Comparison of ENCODE assay signal across 9 cellular contexts in the genomic region with DNA sequence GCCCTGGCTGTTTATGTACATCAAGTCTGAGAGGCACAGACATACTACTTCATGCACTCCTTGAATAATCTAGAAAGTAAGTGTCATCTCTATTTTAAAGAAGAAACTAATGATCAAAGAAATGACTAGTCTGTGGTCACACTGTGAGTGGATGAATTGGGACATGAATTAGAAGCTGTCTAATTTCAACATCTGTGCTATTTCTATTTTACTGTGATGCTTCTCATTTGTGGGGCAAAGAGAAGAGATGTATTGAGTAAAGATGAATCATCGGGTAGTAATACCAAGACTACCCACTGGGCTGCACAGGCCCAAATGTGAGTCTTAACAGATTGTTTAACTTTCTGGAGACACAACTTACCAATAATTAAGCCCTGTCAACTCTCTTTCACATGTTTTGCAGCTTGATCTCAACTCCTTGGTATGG. TPM values are rescaled to one million over a fixed set of nuclear protein-coding genes. Genes with fewer than 3 reads are reported as not detected.
DNase-seq lines count a peak whose midpoint lies in the region; ATAC-seq and TF ChIP-seq lines count a peak whose summit lies in the region.
"Had no signal": no experiment of that assay in that cellular context is flagged by ENCODE, and none has a peak within 500 bp of the region (broad histone marks: within the 10 kb centered on the region; RNA-seq: fewer than 3 reads in every experiment).

No MANE protein-coding gene starts in this region.

- H3K9ac ChIP-seq in smooth muscle cell (ENCODE audit: low read depth) = no peak overlapping the region

- peaks cover 9% of the 10 kb centered on the region for H3K36me3 ChIP-seq in smooth muscle cell (ENCODE audit: low read depth)

- 92% methylated on average over 1 of the region's 1 CpG for WGBS in smooth muscle cell (ENCODE audit: low lambda C conversion rate)

- no peak overlapping the region for H3K27ac Mint-ChIP-seq in stimulated activated memory B cell treated with anti-CD40 and anti-IgM and Interleukin-4, amounts not matched to agents 10 μg/mL and 1 μg/mL and 100 μg/mL, for 72 hours
- H3K27ac Mint-ChIP-seq: activated B cell treated with CpG ODN at 0.5 μM for 24 hours had no signal

- H3K9me3 ChIP-seq in smooth muscle cell (replicated peaks; ENCODE audit: low read depth) = no peaks in the 10 kb centered on the region

- H3F3A ChIP-seq in smooth muscle cell (ENCODE audit: low read depth) = no peaks in the 10 kb centered on the region

- no peak overlapping the region for H2AFZ ChIP-seq in smooth muscle cell (ENCODE audit: low read depth)

- DNase-seq in GM12865 (ENCODE audit: low read depth) = peak; percentile 82
- DNase-seq in astrocyte of the cerebellum (ENCODE audit: low read depth) = peak; percentile 1
- DNase-seq in T-helper 9 cell = no peak
- DNase-seq in smooth muscle cell (lab: John Stamatoyannopoulos, UW; ENCODE audit: unreplicated experiment) = no peak
- DNase-seq in NCI-H510A treated with DMSO at 0.1 percent for 48 hours (lab: John Stamatoyannopoulos, UW) = no peak
- DNase-seq: activated B cell treated with CpG ODN at 0.5 μM for 24 hours had no signal

- H3K9me3 Mint-ChIP-seq in stimulated activated memory B cell treated with anti-CD40 and anti-IgM and Interleukin-4, amounts not matched to agents 10 μg/mL and 1 μg/mL and 100 μg/mL, for 72 hours = no peaks in the 10 kb centered on the region
- H3K9me3 Mint-ChIP-seq: activated B cell treated with CpG ODN at 0.5 μM for 24 hours had no signal

- H3K27ac ChIP-seq in smooth muscle cell (ENCODE audit: low read depth) = no peak overlapping the region

- H3K4me3 ChIP-seq in GM12865 (ENCODE audit: low read depth, low read length) (no peak overlapping the region), astrocyte of the cerebellum (ENCODE audit: low read depth, low read length) (no peak overlapping the region), smooth muscle cell (no peak overlapping the region)

- no peaks in the 10 kb centered on the region for H3K4me1 ChIP-seq in smooth muscle cell (ENCODE audit: low read depth)

- no peaks in the 10 kb centered on the region for H4K20me1 ChIP-seq in smooth muscle cell (ENCODE audit: low read depth)

- no peaks in the 10 kb centered on the region for H3K4me1 Mint-ChIP-seq in stimulated activated memory B cell treated with anti-CD40 and anti-IgM and Interleukin-4, amounts not matched to agents 10 μg/mL and 1 μg/mL and 100 μg/mL, for 72 hours
- H3K4me1 Mint-ChIP-seq: activated B cell treated with CpG ODN at 0.5 μM for 24 hours had no signal

- no peaks in the 10 kb centered on the region for H3K27me3 Mint-ChIP-seq in stimulated activated memory B cell treated with anti-CD40 and anti-IgM and Interleukin-4, amounts not matched to agents 10 μg/mL and 1 μg/mL and 100 μg/mL, for 72 hours
- H3K27me3 Mint-ChIP-seq: activated B cell treated with CpG ODN at 0.5 μM for 24 hours had no signal

- ATAC-seq in GM21423 (IDR thresholded peaks at IDR 0.05; ENCODE audit: unreplicated experiment) (peak; percentile 86), HG03565 (IDR thresholded peaks at IDR 0.05; ENCODE audit: unreplicated experiment) (peak; percentile 96)
- ATAC-seq in stimulated activated memory B cell treated with anti-CD40 and anti-IgM and Interleukin-4, amounts not matched to agents 10 μg/mL and 1 μg/mL and 100 μg/mL, for 72 hours = peak; percentile 60

- H3K4me2 ChIP-seq in smooth muscle cell = no peak overlapping the region

- in situ Hi-C loops in astrocyte of the cerebellum (cut with HindIII; ENCODE audit: low sequenced_read_pairs) = no loop called here

- TF ChIP-seq CTCF in GM12865 (IDR thresholded peaks at IDR 0.05; ENCODE audit: insufficient read depth, low read depth, low read length, missing control alignments) (peak; percentile 22), astrocyte of the cerebellum (IDR thresholded peaks at IDR 0.05; ENCODE audit: low read depth, low read length, missing control alignments) (peak; percentile 34), smooth muscle cell (IDR thresholded peaks at IDR 0.05; ENCODE audit: borderline replicate concordance, insufficient read depth, poor library complexity, severe bottlenecking) (no peak)

- no peak overlapping the region for H3K4me3 Mint-ChIP-seq in stimulated activated memory B cell treated with anti-CD40 and anti-IgM and Interleukin-4, amounts not matched to agents 10 μg/mL and 1 μg/mL and 100 μg/mL, for 72 hours
- H3K4me3 Mint-ChIP-seq: activated B cell treated with CpG ODN at 0.5 μM for 24 hours had no signal

- H3K79me2 ChIP-seq in smooth muscle cell (ENCODE audit: low read depth) = no peaks in the 10 kb centered on the region

- peaks cover 24% of the 10 kb centered on the region for H3K36me3 Mint-ChIP-seq in stimulated activated memory B cell treated with anti-CD40 and anti-IgM and Interleukin-4, amounts not matched to agents 10 μg/mL and 1 μg/mL and 100 μg/mL, for 72 hours

- no peaks in the 10 kb centered on the region for H3K27me3 ChIP-seq in smooth muscle cell (ENCODE audit: low read depth)

RNA-seq across cellular contexts. Expression of a gene that starts 42.4 kb away (rescaled TPM):
- total RNA-seq in smooth muscle cell = 22.7 and 27.9 TPM in 2 replicates
- polyA plus RNA-seq in smooth muscle cell = 11.6 and 16.5 TPM in 2 replicates

Comparison
In these comparisons a context has a peak if more than half of its experiments do, and no peak if none do; other contexts are left out.
1. DNase-seq: peak in GM12865 (single experiment) and astrocyte of the cerebellum (single experiment); none in T-helper 9 cell (single experiment), smooth muscle cell (single experiment) and NCI-H510A treated with DMSO at 0.1 percent for 48 hours (single experiment).
2. Peak in every context shown above with its lines, with median percentiles within 50 percentile points of each other: ATAC-seq.